ENCODE assay signal across 23 cellular contexts in the genomic region with DNA sequence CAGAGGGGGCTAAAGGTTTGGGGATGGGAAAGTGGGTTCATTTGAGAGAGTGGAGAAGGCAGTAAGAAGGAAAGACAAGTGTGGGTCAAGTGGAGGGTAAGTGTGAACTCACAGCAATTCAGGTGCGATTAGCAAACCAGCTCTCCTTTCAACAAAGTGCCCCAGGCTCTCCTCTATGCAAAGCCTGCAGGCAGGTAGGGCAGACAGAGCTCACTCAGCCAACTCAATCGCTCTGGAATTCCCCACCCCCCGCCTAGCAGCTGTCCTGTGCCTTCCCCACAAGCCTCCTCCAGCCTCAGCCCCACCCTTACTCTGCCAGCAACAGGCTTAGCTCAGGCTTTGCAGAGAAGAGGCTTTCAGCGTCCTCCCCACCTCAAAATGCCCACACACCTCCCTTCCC. TPM values are rescaled to one million over a fixed set of nuclear protein-coding genes. Genes with fewer than 3 reads are reported as not detected.
DNase-seq lines count a peak whose midpoint lies in the region; ATAC-seq, FAIRE-seq and TF ChIP-seq lines count a peak whose summit lies in the region.
"Had no signal": no experiment of that assay in that cellular context is flagged by ENCODE, and none has a peak within 500 bp of the region (broad histone marks: within the 10 kb centered on the region; RNA-seq: fewer than 3 reads in every experiment).

No MANE protein-coding gene starts in this region.

- H3K27me3 Mint-ChIP-seq in Caco-2 (ENCODE audit: insufficient read depth, unreplicated experiment) = no peaks in the 10 kb centered on the region
- H3K27me3 Mint-ChIP-seq: activated CD4-positive, alpha-beta T cell treated with anti-CD3 and anti-CD28 coated beads for 36 hours had no signal

- BruUV-seq in Caco-2 (replicated peaks; lab: Mats Ljungman, UMichigan) = no TSS peak
- BruUV-seq in IMR-90 (replicated peaks; lab: Mats Ljungman, UMichigan) = no TSS peak

- no peaks in the 10 kb centered on the region for H3K36me3 ChIP-seq in Caco-2 (ENCODE audit: control insufficient read depth, insufficient read depth, low read length)
- H3K36me3 ChIP-seq in IMR-90 (ENCODE audit: control insufficient read depth, insufficient read depth, low read length) = no peaks in the 10 kb centered on the region
- no peaks in the 10 kb centered on the region for H3K36me3 ChIP-seq in RWPE2 (ENCODE audit: low read depth)
- H3K36me3 ChIP-seq: heart left ventricle, ovary, stomach had no signal

- no peak overlapping the region for H2AK9ac ChIP-seq in IMR-90 (replicated peaks; ENCODE audit: low read depth, low read length, poor library complexity)

- H4K20me1 ChIP-seq in IMR-90 (ENCODE audit: insufficient read depth, low read length) = no peaks in the 10 kb centered on the region

- H3K9me3 Mint-ChIP-seq in Caco-2 (ENCODE audit: unreplicated experiment) = no peaks in the 10 kb centered on the region
- H3K9me3 Mint-ChIP-seq: activated naive CD4-positive, alpha-beta T cell treated with anti-CD3 and anti-CD28 coated beads, Interleukin-2, amount 10 ng/mL, durations not matched to agents 7 days and 5 days; dendritic cell treated with granulocyte-macrophage colony-stimulating factor and Interleukin-4, amounts not matched to agents 40 ng/mL and 50 ng/mL, for 4 days had no signal

- TF ChIP-seq CTCF in Caco-2 (IDR thresholded peaks at IDR 0.05; ENCODE audit: insufficient read depth in 1 of 2, low read depth in 1 of 2, low read length in 1 of 2, severe bottlenecking in 1 of 2, unreplicated experiment in 1 of 2) = no peak
- no peak for TF ChIP-seq CTCF in IMR-90 (conservative IDR thresholded peaks at IDR 0.05; ENCODE audit: low read depth, low read length)
- TF ChIP-seq CTCF in RWPE2 (IDR thresholded peaks at IDR 0.05; ENCODE audit: poor library complexity, severe bottlenecking) = no peak

- no peaks in the 10 kb centered on the region for H3K4me1 Mint-ChIP-seq in Caco-2 (ENCODE audit: low read depth, unreplicated experiment)
- H3K4me1 Mint-ChIP-seq: activated CD4-positive, alpha-beta T cell treated with anti-CD3 and anti-CD28 coated beads for 36 hours; activated naive CD4-positive, alpha-beta T cell treated with anti-CD3 and anti-CD28 coated beads, Interleukin-2, amount 10 ng/mL, durations not matched to agents 7 days and 5 days had no signal

- dilution Hi-C loops in IMR-90 (cut with HindIII; ENCODE audit: low sequenced_read_pairs, unreplicated experiment) = no loop called here

- no peak overlapping the region for H2BK20ac ChIP-seq in IMR-90 (ENCODE audit: low read depth, low read length)

- H3K4me3 ChIP-seq in Caco-2 (ENCODE audit: low read depth, low read length) (no peak overlapping the region), IMR-90 (ENCODE audit: insufficient read depth, low read depth, low read length) (no peak overlapping the region), RWPE2 (ENCODE audit: severe bottlenecking) (no peak overlapping the region)
- H3K4me3 ChIP-seq: body of pancreas, heart left ventricle, ovary, stomach had no signal

- ATAC-seq in IMR-90 (ENCODE audit: low read depth) (no peak), RWPE2 (ENCODE audit: low read depth) (peak; percentile 81), sciatic nerve (no peak)
- ATAC-seq: activated CD4-positive, alpha-beta T cell treated with anti-CD3 and anti-CD28 coated beads for 36 hours; body of pancreas; esophagus mucosa; heart left ventricle; left cardiac atrium; T-helper 17 cell had no signal

- intact Hi-C loops in Caco-2 (cut with micrococcal nuclease; ENCODE audit: unreplicated experiment) = no loop called here
- intact Hi-C loops in IMR-90 (cut with micrococcal nuclease) = no loop called here
- intact Hi-C loops in sciatic nerve (cut with DNase I) = no loop called here

- no peak overlapping the region for H2BK5ac ChIP-seq in IMR-90 (ENCODE audit: low read depth, low read length, poor library complexity, severe bottlenecking)

- no peak overlapping the region for H3K27ac Mint-ChIP-seq in Caco-2 (ENCODE audit: unreplicated experiment)
- H3K27ac Mint-ChIP-seq: activated CD4-positive, alpha-beta T cell treated with anti-CD3 and anti-CD28 coated beads for 36 hours; activated naive CD4-positive, alpha-beta T cell treated with anti-CD3 and anti-CD28 coated beads, Interleukin-2, amount 10 ng/mL, durations not matched to agents 7 days and 5 days; dendritic cell treated with granulocyte-macrophage colony-stimulating factor and Interleukin-4, amounts not matched to agents 40 ng/mL and 50 ng/mL, for 4 days; T-helper 17 cell had no signal

- no peaks in the 10 kb centered on the region for H3K79me1 ChIP-seq in IMR-90 (ENCODE audit: low read depth in 1 of 2, low read length in 2 of 2)

- H3K4me1 ChIP-seq in Caco-2 (no peaks in the 10 kb centered on the region), IMR-90 (ENCODE audit: control insufficient read depth, insufficient read depth, low read length) (peaks cover 3% of the 10 kb centered on the region; the same call in 1 of the 2 replicates), RWPE2 (ENCODE audit: insufficient read depth, poor library complexity, severe bottlenecking) (no peaks in the 10 kb centered on the region)
- H3K4me1 ChIP-seq: body of pancreas, heart left ventricle, stomach had no signal

- H3K9me1 ChIP-seq in IMR-90 (ENCODE audit: insufficient read depth, low read length) = no peaks in the 10 kb centered on the region

- no peak for TF ChIP-seq POLR2A in IMR-90 (IDR thresholded peaks at IDR 0.05; ENCODE audit: low read depth, low read length)

- H4K5ac ChIP-seq in IMR-90 (ENCODE audit: low read depth, low read length) = no peak overlapping the region

- H3K23ac ChIP-seq in IMR-90 (ENCODE audit: low read depth, low read length) = no peak overlapping the region

- H3K9ac ChIP-seq in IMR-90 (ENCODE audit: low read depth, low read length) = no peak overlapping the region
- H3K9ac ChIP-seq: KMS-11 had no signal

- CTCF ChIA-PET in Caco-2 (lab: Charles Lee) (no interaction called here), IMR-90 (lab: Yijun Ruan, JAX) (no interaction called here)

- no peak overlapping the region for H2BK120ac ChIP-seq in IMR-90 (ENCODE audit: low read depth, low read length)

- H3K27me3 ChIP-seq in Caco-2 (replicated peaks; ENCODE audit: control insufficient read depth, insufficient read depth, low read length) (no peaks in the 10 kb centered on the region), IMR-90 (ENCODE audit: control insufficient read depth, insufficient read depth, low read length) (peaks cover 13% of the 10 kb centered on the region), RWPE2 (ENCODE audit: insufficient read depth, poor library complexity, severe bottlenecking) (no peaks in the 10 kb centered on the region)
- H3K27me3 ChIP-seq: body of pancreas, ovary, stomach had no signal

- DNase-seq in Caco-2 (peak; percentile 11 to 49), IMR-90 (no peak), RWPE2 (ENCODE audit: low spot score) (no peak), iPS-NIHi7 (ENCODE audit: extremely low spot score) (peak; percentile 77), NCI-H187 treated with DMSO at 0.1 percent for 48 hours (lab: John Stamatoyannopoulos, UW) (no peak), sciatic nerve (ENCODE audit: low spot score) (no peak), urothelium cell line (ENCODE audit: low spot score) (no peak)
- DNase-seq in activated CD4-positive, alpha-beta T cell treated with anti-CD3 and anti-CD28 coated beads for 1 hour = no peak
- DNase-seq: activated CD4-positive, alpha-beta T cell treated with anti-CD3 and anti-CD28 coated beads for 36 hours; activated naive CD4-positive, alpha-beta T cell treated with anti-CD3 and anti-CD28 coated beads, Interleukin-2, amount 10 ng/mL, durations not matched to agents 7 days and 5 days; body of pancreas; heart left ventricle; left cardiac atrium; NCI-H146; NCI-H774; ovary; Right ventricle myocardium superior; stomach; T-helper 17 cell had no signal

- 0 out of 2 replicates have a peak overlapping the region, but pooled peaks have one; percentile 9 for H2AK5ac ChIP-seq in IMR-90 (ENCODE audit: low read depth, low read length)

- no peak overlapping the region for H4K91ac ChIP-seq in IMR-90 (ENCODE audit: insufficient read depth, low read depth, low read length)

- H2AFZ ChIP-seq in IMR-90 (replicated peaks; ENCODE audit: low read length, poor library complexity) = no peak overlapping the region

- POLR2A ChIA-PET in Caco-2 (lab: Charles Lee) = no interaction called here
- POLR2A ChIA-PET in IMR-90 (lab: Charles Lee; ENCODE audit: unreplicated experiment) = no interaction called here

- no peak overlapping the region for H3K4me2 ChIP-seq in IMR-90 (ENCODE audit: low read depth, low read length)
- H3K4me2 ChIP-seq: KMS-11 had no signal

- H4K8ac ChIP-seq in IMR-90 (ENCODE audit: low read depth in 2 of 2, low read length in 2 of 2) = no peak overlapping the region

- H3K36me3 Mint-ChIP-seq in Caco-2 (ENCODE audit: insufficient read depth, unreplicated experiment) = no peaks in the 10 kb centered on the region
- H3K36me3 Mint-ChIP-seq: activated naive CD4-positive, alpha-beta T cell treated with anti-CD3 and anti-CD28 coated beads, Interleukin-2, amount 10 ng/mL, durations not matched to agents 7 days and 5 days had no signal

- no peak overlapping the region for H3K18ac ChIP-seq in IMR-90 (ENCODE audit: low read depth, low read length)

- H2BK15ac ChIP-seq in IMR-90 (ENCODE audit: low read depth, low read length) = no peak overlapping the region

- H3K4ac ChIP-seq in IMR-90 (ENCODE audit: low read depth, low read length) = no peak overlapping the region

- H3K9me3 ChIP-seq in Caco-2 (no peaks in the 10 kb centered on the region), IMR-90 (ENCODE audit: control insufficient read depth, insufficient read depth, low read length) (no peaks in the 10 kb centered on the region), RWPE2 (ENCODE audit: severe bottlenecking) (no peaks in the 10 kb centered on the region)
- H3K9me3 ChIP-seq: body of pancreas, heart left ventricle, ovary, stomach had no signal

- no peak for TF ChIP-seq RAD21 in IMR-90 (IDR thresholded peaks at IDR 0.05; ENCODE audit: low read length)

- no peak overlapping the region for H3K14ac ChIP-seq in IMR-90 (replicated peaks; ENCODE audit: low read depth, low read length)

- in situ Hi-C loops in IMR-90 (cut with MboI; ENCODE audit: low sequenced_read_pairs) = no loop called here

- 14% methylated on average over 2 of the region's 4 CpGs; no CpG with 5 or more reads in 1 of the 2 experiments for WGBS in IMR-90 (ENCODE audit: extremely low coverage in 2 of 2, insufficient read length in 1 of 2), 2 experiments

- no peak overlapping the region for H3K56ac ChIP-seq in IMR-90 (ENCODE audit: extremely low read depth, insufficient read depth, low read length)

- no peak overlapping the region for H3K4me3 Mint-ChIP-seq in Caco-2 (ENCODE audit: unreplicated experiment)
- H3K4me3 Mint-ChIP-seq: activated CD4-positive, alpha-beta T cell treated with anti-CD3 and anti-CD28 coated beads for 36 hours; activated naive CD4-positive, alpha-beta T cell treated with anti-CD3 and anti-CD28 coated beads, Interleukin-2, amount 10 ng/mL, durations not matched to agents 7 days and 5 days; dendritic cell treated with granulocyte-macrophage colony-stimulating factor and Interleukin-4, amounts not matched to agents 40 ng/mL and 50 ng/mL, for 4 days; T-helper 17 cell had no signal

- no peak for FAIRE-seq in urothelium cell line (lab: Jason Lieb, UNC)

- H3K27ac ChIP-seq in IMR-90 (ENCODE audit: insufficient read depth, low read length) (no peak overlapping the region), RWPE2 (ENCODE audit: poor library complexity, severe bottlenecking) (no peak overlapping the region)
- H3K27ac ChIP-seq: body of pancreas, heart left ventricle, HL-60, KMS-11, ovary, stomach had no signal

RNA-seq across cellular contexts. Expression of gene MAMLD1, which starts 14.8 kb away (rescaled TPM):
- not detected in 2 replicates for total RNA-seq in Caco-2 (2022)
- 1.4 TPM in 2 replicates for total RNA-seq in IMR-90 (2012; rRNA removed)
- polyA plus RNA-seq in IMR-90 (2012; rRNA removed) = 10.6 and 11.0 TPM in 2 replicates
- polyA plus RNA-seq in IMR-90 (2012; cell fraction: cytosol; rRNA removed) = 4.8 and 7.3 TPM in 2 replicates
- 34.4 and 43.8 TPM in 2 replicates for polyA plus RNA-seq in IMR-90 (2012; cell fraction: nucleus; rRNA removed; ENCODE audit: low replicate concordance)
- total RNA-seq in sciatic nerve = 15.3 TPM

Comparison
In these comparisons a context has a peak if more than half of its experiments do, and no peak if none do; other contexts are left out.
1. DNase-seq: peak in Caco-2 (2 of 2) and iPS-NIHi7 (single experiment); none in IMR-90 (single experiment), RWPE2 (single experiment), NCI-H187 treated with DMSO at 0.1 percent for 48 hours (single experiment), sciatic nerve (single experiment), activated CD4-positive, alpha-beta T cell treated with anti-CD3 and anti-CD28 coated beads for 1 hour (single experiment) and urothelium cell line (single experiment).